In the genomic region with DNA sequence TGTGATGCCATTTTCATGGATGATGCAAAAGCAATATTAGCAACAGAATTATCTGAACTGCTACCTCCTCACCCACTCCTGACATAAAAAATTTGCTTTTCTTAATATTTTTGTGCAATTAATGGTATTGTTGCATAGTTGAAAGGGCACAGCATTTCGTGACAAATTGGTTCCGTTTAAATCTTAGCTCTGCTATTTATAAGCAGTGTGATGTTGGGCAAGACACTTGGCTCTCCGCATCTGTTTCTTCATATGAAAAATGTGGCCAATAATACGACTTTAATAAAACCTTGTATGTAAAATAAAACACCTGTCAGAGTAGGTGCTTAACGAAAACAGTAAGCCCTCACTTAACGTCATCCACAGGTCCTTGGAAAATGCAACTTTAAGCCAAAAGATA, we compare ENCODE assay signal across 29 cellular contexts. TPM values are rescaled to one million over a fixed set of nuclear protein-coding genes. Genes with fewer than 3 reads are reported as not detected.
DNase-seq lines count a peak whose midpoint lies in the region; ATAC-seq and TF ChIP-seq lines count a peak whose summit lies in the region.
"Had no signal": no experiment of that assay in that cellular context is flagged by ENCODE, and none has a peak within 500 bp of the region (broad histone marks: within the 10 kb centered on the region; RNA-seq: fewer than 3 reads in every experiment).

No MANE protein-coding gene starts in this region.

- peaks cover 25% of the 10 kb centered on the region for H3K36me3 Mint-ChIP-seq in CD4-positive, CD25-positive, alpha-beta regulatory T cell
- H3K36me3 Mint-ChIP-seq in nephron (ENCODE audit: low read depth), result peaks cover 28% of the 10 kb centered on the region

- H3K9me2 ChIP-seq in Karpas-422 (replicated peaks; ENCODE audit: insufficient read depth, low read length), result no peaks in the 10 kb centered on the region

- H3K9me3 ChIP-seq in CD4-positive, CD25-positive, alpha-beta regulatory T cell (ENCODE audit: control insufficient read depth in 2 of 2, low read length in 2 of 2), result no peaks in the 10 kb centered on the region
- H3K9me3 ChIP-seq in adipocyte (ENCODE audit: control insufficient read depth, low read length), result no peaks in the 10 kb centered on the region
- no peaks in the 10 kb centered on the region for H3K9me3 ChIP-seq in Karpas-422 (ENCODE audit: low read length)
- H3K9me3 ChIP-seq: esophagus muscularis mucosa had no signal

- no peak for TF ChIP-seq CTCF in nephron (IDR thresholded peaks at IDR 0.05; ENCODE audit: unreplicated experiment in 3 of 3)

- no peak for ATAC-seq in CD4-positive, CD25-positive, alpha-beta regulatory T cell (ENCODE audit: low read depth in 2 of 2)
- ATAC-seq in HG03521 (IDR thresholded peaks at IDR 0.05; ENCODE audit: unreplicated experiment), result no peak
- ATAC-seq: activated CD4-positive, CD25-positive, alpha-beta regulatory T cell treated with anti-CD3 and anti-CD28 coated beads, Interleukin-2, amount 50 U/mL, for 24 hours; left lobe of liver had no signal

- peaks cover 91% of the 10 kb centered on the region for H3K79me2 ChIP-seq in Karpas-422 (ENCODE audit: low read length)

- peaks cover 41 to 88% (median 73%) of the 10 kb centered on the region in 4 donors for H3K4me1 Mint-ChIP-seq in CD4-positive, CD25-positive, alpha-beta regulatory T cell
- peaks cover 65% of the 10 kb centered on the region for H3K4me1 Mint-ChIP-seq in nephron

- H2AFZ ChIP-seq in Karpas-422 (ENCODE audit: low read length), result no peak overlapping the region
- H2AFZ ChIP-seq: PC-9 had no signal

- no peak overlapping the region for H3K27ac Mint-ChIP-seq in CD4-positive, CD25-positive, alpha-beta regulatory T cell
- peak overlapping the region in 2 of 3 experiments; percentile 8 to 31 for H3K27ac Mint-ChIP-seq in nephron
- H3K27ac Mint-ChIP-seq: activated naive CD8-positive, alpha-beta T cell; activated T-helper 2 cell treated with anti-CD3 and anti-CD28 coated beads, Interferon-gamma antibody, Interleukin-2, Interleukin-4, amounts not matched to agents 10 μg/mL and 5 μg/mL and 100 μg/mL, durations not matched to agents 14 hours and 24 hours and 36 hours; endodermal cell had no signal

- no peak overlapping the region for H3K4me2 ChIP-seq in Karpas-422 (ENCODE audit: low read depth, low read length, poor library complexity, severe bottlenecking)
- H3K4me2 ChIP-seq: PC-9 had no signal

- DNase-seq in CD4-positive, CD25-positive, alpha-beta regulatory T cell, result no peak
- DNase-seq in MV-4-11 (lab: John Stamatoyannopoulos, UW) (peak; percentile 26), adipocyte (ENCODE audit: low read depth) (no peak), KBM-7 (no peak), CD1c-positive myeloid dendritic cell (ENCODE audit: extremely low spot score) (no peak), Karpas-422 (no peak)
- DNase-seq: activated CD4-positive, alpha-beta memory T cell treated with anti-CD3 and anti-CD28 coated beads for 36 hours; activated CD8-positive, alpha-beta memory T cell treated with anti-CD3 and anti-CD28 coated beads, Interleukin-2, amount 50 U/mL, for 4 hours; caudate nucleus; COR-L47; DMS53; endodermal cell; H9; mesendoderm; MM.1S; NCI-H146; nucleus accumbens; PC-9; SHP77; stimulated activated CD4-positive, alpha-beta T cell treated with anti-CD3 and anti-CD28 coated beads, Interleukin-1b, Interleukin-23, amount 100 ng/mL, for 48 hours; trophoblast cell had no signal

- H3K36me3 ChIP-seq in CD4-positive, CD25-positive, alpha-beta regulatory T cell (ENCODE audit: control insufficient read depth, insufficient read depth, low read length), result peaks cover 3% of the 10 kb centered on the region
- no peaks in the 10 kb centered on the region for H3K36me3 ChIP-seq in adipocyte (ENCODE audit: control insufficient read depth, insufficient read depth, low read length, severe bottlenecking)
- peaks cover 30% of the 10 kb centered on the region for H3K36me3 ChIP-seq in Karpas-422 (ENCODE audit: insufficient read depth, low read length)
- H3K36me3 ChIP-seq: esophagus muscularis mucosa had no signal

- H3K4me1 ChIP-seq in CD4-positive, CD25-positive, alpha-beta regulatory T cell (ENCODE audit: control insufficient read depth, insufficient read depth, low read length, poor library complexity, severe bottlenecking), result peaks cover 55% of the 10 kb centered on the region
- peaks cover 55% of the 10 kb centered on the region for H3K4me1 ChIP-seq in adipocyte (ENCODE audit: control insufficient read depth, insufficient read depth, low read length)
- H3K4me1 ChIP-seq in Karpas-422 (ENCODE audit: low read length), result peaks cover 9% of the 10 kb centered on the region

- no peaks in the 10 kb centered on the region for H3K27me3 Mint-ChIP-seq in CD4-positive, CD25-positive, alpha-beta regulatory T cell
- no peaks in the 10 kb centered on the region for H3K27me3 Mint-ChIP-seq in nephron (ENCODE audit: low read depth)
- H3K27me3 Mint-ChIP-seq: activated CD4-positive, alpha-beta memory T cell treated with anti-CD3 and anti-CD28 coated beads for 36 hours; activated naive CD8-positive, alpha-beta T cell had no signal

- H4K20me1 ChIP-seq in Karpas-422 (ENCODE audit: insufficient read depth, low read depth, low read length), result no peaks in the 10 kb centered on the region

- peak overlapping the region; percentile 5 to 68 (median 62) for H3K4me3 Mint-ChIP-seq in CD4-positive, CD25-positive, alpha-beta regulatory T cell
- H3K4me3 Mint-ChIP-seq in nephron, result peak overlapping the region in 1 of 3 experiments; percentile 38
- H3K4me3 Mint-ChIP-seq: activated CD4-positive, alpha-beta memory T cell treated with anti-CD3 and anti-CD28 coated beads for 36 hours; activated naive CD8-positive, alpha-beta T cell; endodermal cell had no signal

- peak overlapping the region; percentile 7 for H3K4me3 ChIP-seq in CD4-positive, CD25-positive, alpha-beta regulatory T cell (ENCODE audit: low read depth, low read length)
- H3K4me3 ChIP-seq in adipocyte (ENCODE audit: low read length), result peak overlapping the region; percentile 20
- H3K4me3 ChIP-seq in Karpas-422 (ENCODE audit: low read length), result no peak overlapping the region
- H3K4me3 ChIP-seq: esophagus muscularis mucosa, PC-9, skin epidermis had no signal

- H3K9me3 Mint-ChIP-seq in CD4-positive, CD25-positive, alpha-beta regulatory T cell, result no peaks in the 10 kb centered on the region
- H3K9me3 Mint-ChIP-seq in nephron, result no peaks in the 10 kb centered on the region
- H3K9me3 Mint-ChIP-seq: activated CD4-positive, alpha-beta memory T cell treated with anti-CD3 and anti-CD28 coated beads for 36 hours; activated T-helper 2 cell treated with anti-CD3 and anti-CD28 coated beads, Interferon-gamma antibody, Interleukin-2, Interleukin-4, amounts not matched to agents 10 μg/mL and 5 μg/mL and 100 μg/mL, durations not matched to agents 14 hours and 24 hours and 36 hours; endodermal cell; H9 had no signal

- H3K27me3 ChIP-seq in CD4-positive, CD25-positive, alpha-beta regulatory T cell (ENCODE audit: control insufficient read depth, insufficient read depth, low read length), result no peaks in the 10 kb centered on the region
- H3K27me3 ChIP-seq in adipocyte (replicated peaks; ENCODE audit: control insufficient read depth, insufficient read depth, low read length), result no peaks in the 10 kb centered on the region
- no peaks in the 10 kb centered on the region for H3K27me3 ChIP-seq in Karpas-422 (ENCODE audit: low read length)
- H3K27me3 ChIP-seq: esophagus muscularis mucosa had no signal

- no peak overlapping the region for H3K27ac ChIP-seq in CD4-positive, CD25-positive, alpha-beta regulatory T cell (ENCODE audit: insufficient read depth, low read length, poor library complexity, severe bottlenecking)
- no peak overlapping the region for H3K27ac ChIP-seq in Karpas-422 (ENCODE audit: low read length)
- H3K27ac ChIP-seq: PC-9, skin epidermis had no signal

- in situ Hi-C loops in KBM-7 (cut with MboI; ENCODE audit: low pct_unique_long_range_greater_than_20kb, low sequenced_read_pairs), result no loop called here

- no peak overlapping the region for H3K9ac ChIP-seq in adipocyte (ENCODE audit: low read length)
- no peak overlapping the region for H3K9ac ChIP-seq in Karpas-422 (ENCODE audit: low read length)

RNA-seq across cellular contexts. Expression of a gene that starts 4.2 kb away (rescaled TPM):
- total RNA-seq in CD4-positive, CD25-positive, alpha-beta regulatory T cell, result 46.7 TPM
- 10 to 100 TPM; 68.8 to 89.5 (median 71.7) TPM for polyA plus RNA-seq in CD4-positive, CD25-positive, alpha-beta regulatory T cell
- total RNA-seq in Karpas-422 (2014; rRNA removed; shearing (Covaris generic); ENCODE audit: low replicate concordance), result 32.6 and 94.9 TPM in 2 replicates

RNA-seq across cellular contexts. Expression of a gene that starts 4.4 kb away (rescaled TPM):
- total RNA-seq in CD4-positive, CD25-positive, alpha-beta regulatory T cell, result 3.8 TPM
- polyA plus RNA-seq in CD4-positive, CD25-positive, alpha-beta regulatory T cell, result 10 to 100 TPM in 1 of 4 donors, 1 to 10 TPM in 3; 6.0 to 10.1 (median 7.0) TPM
- total RNA-seq in Karpas-422 (2014; rRNA removed; shearing (Covaris generic); ENCODE audit: low replicate concordance), result 14.8 and 22.2 TPM in 2 replicates

Comparison
In these comparisons a context has a peak if more than half of its experiments do, and no peak if none do; other contexts are left out.
1. H3K27ac Mint-ChIP-seq: peak in nephron (2 of 3); none in CD4-positive, CD25-positive, alpha-beta regulatory T cell (0 of 3).